Comparison of ENCODE assay signal across 8 cellular contexts in genomic region chr16:29943846-29944669, GRCh38. TPM values are rescaled to one million over a fixed set of nuclear protein-coding genes. Genes with fewer than 3 reads are reported as not detected.
DNase-seq lines count a peak whose midpoint lies in the region; ATAC-seq and TF ChIP-seq lines count a peak whose summit lies in the region.

No MANE protein-coding gene starts in this region.

- no peaks in the 10 kb centered on the region for H3K36me3 Mint-ChIP-seq in MCF 10A (ENCODE audit: insufficient read depth, unreplicated experiment)
- H3K36me3 Mint-ChIP-seq in CD4-positive, alpha-beta memory T cell: no peaks in the 10 kb centered on the region

- no peak for TF ChIP-seq CTCF in MCF 10A (IDR thresholded peaks at IDR 0.05; ENCODE audit: unreplicated experiment)
- TF ChIP-seq CTCF in mucosa of descending colon (IDR thresholded peaks at IDR 0.05): no peak

- intact Hi-C loops in MCF 10A (cut with micrococcal nuclease) (loop anchor here (1.0 kb wide), 1 partner anchor 18 kb away; the partner anchor contains the start of gene KCTD13), mucosa of descending colon (cut with DNase I, micrococcal nuclease) (no loop called here)
- intact Hi-C loops in CD4-positive, alpha-beta memory T cell (cut with micrococcal nuclease): no loop called here

- H3K4me1 Mint-ChIP-seq in MCF 10A (ENCODE audit: insufficient read depth, unreplicated experiment): peaks cover 8% of the 10 kb centered on the region
- H3K4me1 Mint-ChIP-seq in CD4-positive, alpha-beta memory T cell: peaks cover 0 to 1% (median 0%) of the 10 kb centered on the region in 4 donors

- ATAC-seq in mucosa of descending colon: peak; percentile 98
- no peak for ATAC-seq in HG02981 (IDR thresholded peaks at IDR 0.05; ENCODE audit: unreplicated experiment)
- no peak for ATAC-seq in HG03565 (IDR thresholded peaks at IDR 0.05; ENCODE audit: unreplicated experiment)

- peaks cover 6% of the 10 kb centered on the region for H3K4me1 ChIP-seq in mucosa of descending colon (ENCODE audit: low read depth)
- no peaks in the 10 kb centered on the region for H3K4me1 ChIP-seq in CD4-positive, alpha-beta memory T cell (ENCODE audit: insufficient read depth, low read length)

- no peaks in the 10 kb centered on the region for H3K27me3 Mint-ChIP-seq in MCF 10A (ENCODE audit: insufficient read depth, unreplicated experiment)
- H3K27me3 Mint-ChIP-seq in CD4-positive, alpha-beta memory T cell: peaks cover 0 to 4% of the 10 kb centered on the region in 2 donors

- H3K4me3 ChIP-seq in mucosa of descending colon: no peak overlapping the region
- H3K4me3 ChIP-seq in CD4-positive, alpha-beta memory T cell (ENCODE audit: low read length in 2 of 2): no peak overlapping the region

- peaks cover 4% of the 10 kb centered on the region for H3K9me3 ChIP-seq in mucosa of descending colon
- H3K9me3 ChIP-seq in CD4-positive, alpha-beta memory T cell (ENCODE audit: control insufficient read depth in 1 of 2, low read length in 2 of 2): no peaks in the 10 kb centered on the region

- POLR2A ChIA-PET in MCF 10A (lab: Yijun Ruan, JAX): interaction anchor here (0.6 to 5.3 kb wide), 21 partner anchors 8 to 991 kb away, joined by 3 to 54 read pairs (median 4); partner anchors contain the start of genes ASPHD1, HIRIP3, INO80E and KCTD13
- POLR2A ChIA-PET in CD4-positive, alpha-beta memory T cell (lab: Charles Lee; ENCODE audit: partially characterized antibody): no interaction called here

- H3K9me3 Mint-ChIP-seq in MCF 10A (ENCODE audit: unreplicated experiment): no peaks in the 10 kb centered on the region
- peaks cover 0 to 3% (median 0%) of the 10 kb centered on the region in 8 donors for H3K9me3 Mint-ChIP-seq in CD4-positive, alpha-beta memory T cell

- BruUV-seq in MCF 10A (replicated peaks; lab: Mats Ljungman, UMichigan): no TSS peak

- CTCF ChIA-PET in MCF 10A (lab: Yijun Ruan, JAX): interaction anchor here (0.5 to 3.8 kb wide), 17 partner anchors 13 to 1666 kb away, joined by 3 to 25 read pairs (median 3); partner anchors contain the start of genes C16orf92, MVP, PRRT2 and TMEM219
- CTCF ChIA-PET in CD4-positive, alpha-beta memory T cell (lab: Charles Lee; ENCODE audit: partially characterized antibody): interaction anchor here (0.6 to 1.2 kb wide), 3 partner anchors 16 to 95 kb away, joined by 3 read pairs; partner anchors contain the start of gene TLCD3B

- no peaks in the 10 kb centered on the region for H3K27me3 ChIP-seq in CD4-positive, alpha-beta memory T cell (ENCODE audit: insufficient read depth, low read length)

- no peaks in the 10 kb centered on the region for H3K36me3 ChIP-seq in mucosa of descending colon (ENCODE audit: low read depth)
- H3K36me3 ChIP-seq in CD4-positive, alpha-beta memory T cell (ENCODE audit: insufficient read depth, low read length): no peaks in the 10 kb centered on the region

- DNase-seq in ELF-1 (ENCODE audit: low read depth, low spot score) (peak; percentile 96), NCI-H2171 treated with DMSO at 0.1 percent for 48 hours (lab: John Stamatoyannopoulos, UW) (peak; percentile 71), MCF 10A (ENCODE audit: unreplicated experiment) (peak; percentile 96), mucosa of descending colon (peak; percentile 73 to 81 (median 75)), activated gamma-delta T cell treated with Interleukin-2 at 50 U/mL for 16 hours (no peak)
- DNase-seq in CD4-positive, alpha-beta memory T cell: no peak

- peak overlapping the region; percentile 65 for H3K27ac Mint-ChIP-seq in MCF 10A (ENCODE audit: low read depth, unreplicated experiment)
- H3K27ac Mint-ChIP-seq in CD4-positive, alpha-beta memory T cell: no peak overlapping the region

- peak overlapping the region; percentile 24 for H3K4me3 Mint-ChIP-seq in MCF 10A (ENCODE audit: unreplicated experiment)
- no peak overlapping the region for H3K4me3 Mint-ChIP-seq in CD4-positive, alpha-beta memory T cell

- no peak overlapping the region for H3K27ac ChIP-seq in CD4-positive, alpha-beta memory T cell (ENCODE audit: low read depth, low read length)

RNA-seq across cellular contexts. Expression of gene TMEM219, which starts 17.8 kb away (rescaled TPM):
- total RNA-seq in MCF 10A (2022) (62.1 and 68.1 TPM in 2 replicates), mucosa of descending colon (100 to 1,000 TPM; 116 to 209 (median 130) TPM)
- total RNA-seq in CD4-positive, alpha-beta memory T cell: 100 to 1,000 TPM in 1 of 2 experiments, 10 to 100 TPM in 1; 80.8 to 103 TPM
- 100 to 1,000 TPM; 209 to 250 TPM for polyA plus RNA-seq in CD4-positive, alpha-beta memory T cell

RNA-seq across cellular contexts. Expression of gene KCTD13, which starts 18.0 kb away (rescaled TPM):
- total RNA-seq in MCF 10A (2022) (35.5 and 38.9 TPM in 2 replicates), mucosa of descending colon (10 to 100 TPM; 22.2 to 25.8 (median 22.9) TPM)
- 10 to 100 TPM; 85.7 to 87.3 TPM for total RNA-seq in CD4-positive, alpha-beta memory T cell
- 10 to 100 TPM in 1 of 2 donors, 1 to 10 TPM in 1; 6.0 to 16.3 TPM for polyA plus RNA-seq in CD4-positive, alpha-beta memory T cell

RNA-seq across cellular contexts. Expression of gene TAOK2, which starts 29.6 kb away (rescaled TPM):
- total RNA-seq in MCF 10A (2022) (29.3 and 33.1 TPM in 2 replicates), mucosa of descending colon (10 to 100 TPM; 46.6 to 53.4 (median 50.5) TPM)
- total RNA-seq in CD4-positive, alpha-beta memory T cell: 10 to 100 TPM; 53.8 to 56.0 TPM
- polyA plus RNA-seq in CD4-positive, alpha-beta memory T cell: 1 to 10 TPM; 1.7 to 8.2 TPM

RNA-seq across cellular contexts. Expression of gene ASPHD1, which starts 43.8 kb away (rescaled TPM):
- total RNA-seq in MCF 10A (2022): 4.8 and 5.7 TPM in 2 replicates
- total RNA-seq in mucosa of descending colon: 1 to 10 TPM; 1.6 to 1.9 (median 1.8) TPM
- not detected for total RNA-seq in CD4-positive, alpha-beta memory T cell
- not detected for polyA plus RNA-seq in CD4-positive, alpha-beta memory T cell

RNA-seq across cellular contexts. Expression of gene SEZ6L2, which starts 44.7 kb away (rescaled TPM):
- total RNA-seq in MCF 10A (2022) (1.9 and 3.2 TPM in 2 replicates), mucosa of descending colon (1 to 10 TPM; 6.1 to 9.6 (median 7.0) TPM)
- total RNA-seq in CD4-positive, alpha-beta memory T cell: under 1 TPM in 1 of 2 experiments, not detected in 1; 0.70 TPM
- polyA plus RNA-seq in CD4-positive, alpha-beta memory T cell: not detected

Comparison
In these comparisons a context has a peak if more than half of its experiments do, and no peak if none do; other contexts are left out.
1. DNase-seq: peak in ELF-1 (single experiment), NCI-H2171 treated with DMSO at 0.1 percent for 48 hours (single experiment), MCF 10A (single experiment) and mucosa of descending colon (3 of 3); none in CD4-positive, alpha-beta memory T cell (0 of 5) and activated gamma-delta T cell treated with Interleukin-2 at 50 U/mL for 16 hours (single experiment).